In genomic region chr16:15976225-15976812, GRCh38 we compare ENCODE assay signal across 15 cellular contexts. TPM values are rescaled to one million over a fixed set of nuclear protein-coding genes. Genes with fewer than 3 reads are reported as not detected.
A peak's percentile ranks its signal among the peaks of the same experiment; 100 is the strongest.
DNase-seq lines count a peak whose midpoint lies in the region; ATAC-seq and TF ChIP-seq lines count a peak whose summit lies in the region.
"Had no signal": no experiment of that assay in that cellular context is flagged by ENCODE, and none has a peak within 500 bp of the region (broad histone marks: within the 10 kb centered on the region; RNA-seq: fewer than 3 reads in every experiment).

No MANE protein-coding gene starts in this region.

- no peak for TF ChIP-seq CTCF in CD14-positive monocyte (IDR thresholded peaks at IDR 0.05)
- TF ChIP-seq CTCF in RWPE2 (IDR thresholded peaks at IDR 0.05; ENCODE audit: poor library complexity, severe bottlenecking) = no peak
- TF ChIP-seq CTCF in fibroblast of the aortic adventitia (IDR thresholded peaks at IDR 0.05; ENCODE audit: insufficient read depth, low read length) = no peak
- no peak for TF ChIP-seq CTCF in spleen (IDR thresholded peaks at IDR 0.05 in 8 of 11, conservative IDR thresholded peaks at IDR 0.05 in 3 of 11)
- no peak for TF ChIP-seq CTCF in GM13976 (IDR thresholded peaks at IDR 0.05; ENCODE audit: borderline replicate concordance, control extremely low read depth, extremely low read depth, insufficient read depth, missing control alignments)

- peaks cover 26% of the 10 kb centered on the region for H3K4me1 Mint-ChIP-seq in CD14-positive monocyte
- H3K4me1 Mint-ChIP-seq: mesothelial cell of epicardium had no signal

- WGBS in spleen, 5 donors = 76 to 92% (median 85%) methylated on average over 5 of the region's 5 CpGs

- no peak for DNase-seq in CD14-positive monocyte (ENCODE audit: low spot score)
- DNase-seq in RWPE2 (ENCODE audit: low spot score) = no peak
- DNase-seq in fibroblast of the aortic adventitia (ENCODE audit: low read depth) = peak; percentile 48
- DNase-seq in spleen = no peak
- no peak for DNase-seq in GM13976 (ENCODE audit: low spot score)
- DNase-seq in cortex of kidney (lab: John Stamatoyannopoulos, UW) = no peak
- DNase-seq in stimulated activated CD4-positive, alpha-beta T cell treated with anti-CD3 and anti-CD28 coated beads, Interleukin-4, amount 100 ng/mL, for 24 hours = no peak
- DNase-seq: activated CD8-positive, alpha-beta T cell treated with anti-CD3 and anti-CD28 coated beads for 36 hours; activated naive CD4-positive, alpha-beta T cell treated with anti-CD3 and anti-CD28 coated beads, Interleukin-2, amount 50 U/mL, for 16 hours; dorsolateral prefrontal cortex; hippocampal formation; T-helper 1 cell had no signal

- no peaks in the 10 kb centered on the region for H3K27me3 ChIP-seq in RWPE2 (ENCODE audit: insufficient read depth, poor library complexity, severe bottlenecking)
- H3K27me3 ChIP-seq in spleen (replicated peaks in 1 of 7) = no peaks in the 10 kb centered on the region
- H3K27me3 ChIP-seq: BLaER1, dorsolateral prefrontal cortex had no signal

- H3K27me3 Mint-ChIP-seq in CD14-positive monocyte (ENCODE audit: low read depth in 3 of 3) = no peaks in the 10 kb centered on the region
- H3K27me3 Mint-ChIP-seq: activated CD8-positive, alpha-beta T cell treated with anti-CD3 and anti-CD28 coated beads for 36 hours had no signal

- H3K36me3 ChIP-seq in RWPE2 (ENCODE audit: low read depth) (peaks cover 27% of the 10 kb centered on the region), spleen (peaks cover 0 to 63% (median 7%) of the 10 kb centered on the region in 6 donors)

- intact Hi-C loops in CD14-positive monocyte (cut with micrococcal nuclease) = no loop called here
- intact Hi-C loops in spleen (cut with DNase I; ENCODE audit: low total_unique reads) = no loop called here

- peaks cover 9% of the 10 kb centered on the region for H3K9me3 ChIP-seq in RWPE2 (ENCODE audit: severe bottlenecking)
- H3K9me3 ChIP-seq in spleen = peaks cover 9 to 54% (median 46%) of the 10 kb centered on the region in 8 donors

- in situ Hi-C loops in GM13976 (cut with MboI; ENCODE audit: low sequenced_read_pairs, unreplicated experiment) = no loop called here

- H3K36me3 Mint-ChIP-seq in CD14-positive monocyte = peaks cover 41 to 52% of the 10 kb centered on the region in 2 donors

- no peak overlapping the region for H3K4me3 Mint-ChIP-seq in CD14-positive monocyte
- H3K4me3 Mint-ChIP-seq: activated CD8-positive, alpha-beta T cell treated with anti-CD3 and anti-CD28 coated beads for 36 hours; mesothelial cell of epicardium had no signal

- H3K4me1 ChIP-seq in RWPE2 (ENCODE audit: insufficient read depth, poor library complexity, severe bottlenecking) = no peaks in the 10 kb centered on the region
- peaks cover 0 to 44% (median 23%) of the 10 kb centered on the region in 6 donors for H3K4me1 ChIP-seq in spleen
- H3K4me1 ChIP-seq: BLaER1 had no signal

- peak overlapping the region; percentile 37 for H3K27ac ChIP-seq in RWPE2 (ENCODE audit: poor library complexity, severe bottlenecking)
- H3K27ac ChIP-seq in spleen = peak overlapping the region in 7 of 8 donors; percentile 37 to 72 (median 65)
- H3K27ac ChIP-seq: BLaER1, dorsolateral prefrontal cortex had no signal

- H3K4me3 ChIP-seq in RWPE2 (ENCODE audit: severe bottlenecking) (no peak overlapping the region), fibroblast of the aortic adventitia (ENCODE audit: low read depth, low read length) (no peak overlapping the region), spleen (no peak overlapping the region)
- H3K4me3 ChIP-seq: dorsolateral prefrontal cortex had no signal

- TF ChIP-seq POLR2A in spleen (IDR thresholded peaks at IDR 0.05) = no peak

- H3K9me3 Mint-ChIP-seq in CD14-positive monocyte = peaks cover 36 to 49% (median 45%) of the 10 kb centered on the region in 7 donors

- H3K27ac Mint-ChIP-seq in CD14-positive monocyte = peak overlapping the region in 5 of 7 donors; percentile 35 to 77 (median 75)
- H3K27ac Mint-ChIP-seq: mesothelial cell of epicardium had no signal

- ATAC-seq in RWPE2 (ENCODE audit: low read depth) (no peak), HG02642 (IDR thresholded peaks at IDR 0.05; ENCODE audit: poor library complexity, unreplicated experiment) (no peak)
- ATAC-seq: activated CD8-positive, alpha-beta T cell treated with anti-CD3 and anti-CD28 coated beads for 36 hours had no signal

RNA-seq across cellular contexts. Expression of gene ABCC1, which starts 26.9 kb away (rescaled TPM):
- 1 to 10 TPM; 1.4 to 3.0 TPM for polyA plus RNA-seq in CD14-positive monocyte
- 34.6 and 46.2 TPM in 2 replicates for total RNA-seq in fibroblast of the aortic adventitia (ENCODE audit: low replicate concordance)
- total RNA-seq in spleen = 10 to 100 TPM; 48.8 to 65.7 (median 53.6) TPM
- 10 to 100 TPM in 1 of 3 donors, 1 to 10 TPM in 2; 7.8 to 12.4 (median 10.0) TPM for polyA plus RNA-seq in spleen
